In genomic region chr3:71175722-71176365, GRCh38 we compare ENCODE assay signal across 19 cellular contexts.
"Had no signal": no experiment of that assay in that cellular context is flagged by ENCODE, and none has a peak within 500 bp of the region (broad histone marks: within the 10 kb centered on the region; RNA-seq: fewer than 3 reads in every experiment).

No MANE protein-coding gene starts in this region.

- H3K9me3 Mint-ChIP-seq: activated CD8-positive, alpha-beta T cell treated with anti-CD3 and anti-CD28 coated beads for 36 hours; natural killer cell treated with Interleukin-12 subunit alpha and Interleukin-12 subunit beta and Interleukin-15 and Interleukin-18, amount 100 ng/mL, for 72 hours; stimulated activated naive CD8-positive, alpha-beta T cell treated with anti-CD3 and anti-CD28 coated beads, Interleukin-15, amount 100 ng/mL, for 72 hours; T-helper 2 cell treated with Interferon-gamma antibody and Interleukin-4, amounts not matched to agents 5 μg/mL and 100 μg/mL, for 36 hours had no signal

- H3K27ac ChIP-seq: esophagus muscularis mucosa, sigmoid colon, tibial artery, vagina had no signal

- H3K9me3 ChIP-seq: esophagus muscularis mucosa, sigmoid colon, tibial artery, vagina had no signal

- H3K27ac Mint-ChIP-seq: natural killer cell treated with Interleukin-12 subunit alpha and Interleukin-12 subunit beta and Interleukin-15 and Interleukin-18, amount 100 ng/mL, for 72 hours; T-helper 2 cell treated with Interferon-gamma antibody and Interleukin-4, amounts not matched to agents 5 μg/mL and 100 μg/mL, for 36 hours had no signal

- H3K4me3 Mint-ChIP-seq: activated CD8-positive, alpha-beta T cell treated with anti-CD3 and anti-CD28 coated beads for 36 hours; natural killer cell treated with Interleukin-12 subunit alpha and Interleukin-12 subunit beta and Interleukin-15 and Interleukin-18, amount 100 ng/mL, for 72 hours; stimulated activated naive CD8-positive, alpha-beta T cell treated with anti-CD3 and anti-CD28 coated beads, Interleukin-15, amount 100 ng/mL, for 72 hours; T-helper 2 cell treated with Interferon-gamma antibody and Interleukin-4, amounts not matched to agents 5 μg/mL and 100 μg/mL, for 36 hours had no signal

- H3K36me3 ChIP-seq: tibial artery, vagina had no signal

- H3K27me3 ChIP-seq: esophagus muscularis mucosa, sigmoid colon, tibial artery, vagina had no signal

- ATAC-seq: activated CD8-positive, alpha-beta T cell treated with anti-CD3 and anti-CD28 coated beads for 36 hours; left colon; natural killer cell treated with Interleukin-12 subunit alpha and Interleukin-12 subunit beta and Interleukin-15 and Interleukin-18, amount 100 ng/mL, for 72 hours; stimulated activated naive CD8-positive, alpha-beta T cell treated with anti-CD3 and anti-CD28 coated beads, Interleukin-15, amount 100 ng/mL, for 72 hours had no signal

- H3K27me3 Mint-ChIP-seq: activated CD8-positive, alpha-beta T cell treated with anti-CD3 and anti-CD28 coated beads for 36 hours; natural killer cell treated with Interleukin-12 subunit alpha and Interleukin-12 subunit beta and Interleukin-15 and Interleukin-18, amount 100 ng/mL, for 72 hours; stimulated activated naive CD8-positive, alpha-beta T cell treated with anti-CD3 and anti-CD28 coated beads, Interleukin-15, amount 100 ng/mL, for 72 hours had no signal

- H3K36me3 Mint-ChIP-seq: natural killer cell treated with Interleukin-12 subunit alpha and Interleukin-12 subunit beta and Interleukin-15 and Interleukin-18, amount 100 ng/mL, for 72 hours had no signal

- DNase-seq: activated CD4-positive, alpha-beta T cell treated with anti-CD3 and anti-CD28 coated beads for 1 hour; activated CD8-positive, alpha-beta memory T cell treated with anti-CD3 and anti-CD28 coated beads, Interleukin-2, amount 50 U/mL, for 4 hours; activated CD8-positive, alpha-beta T cell treated with anti-CD3 and anti-CD28 coated beads for 36 hours; activated naive CD4-positive, alpha-beta T cell; amniotic stem cell; head of caudate nucleus; left colon; occipital lobe; sigmoid colon; stimulated activated CD4-positive, alpha-beta T cell treated with anti-CD3 and anti-CD28 coated beads, Interleukin-4, amount 100 ng/mL, for 1 hour; stimulated activated CD8-positive, alpha-beta memory T cell treated with anti-CD3 and anti-CD28 coated beads, Interleukin-4, amount 100 ng/mL, for 48 hours; stimulated activated naive CD8-positive, alpha-beta T cell treated with anti-CD3 and anti-CD28 coated beads, Interleukin-15, amount 100 ng/mL, for 72 hours; SW 1271; tibial artery had no signal

- H3K4me3 ChIP-seq: esophagus muscularis mucosa, lung, sigmoid colon, tibial artery, vagina had no signal
